Comparison of ENCODE assay signal across 17 cellular contexts in genomic region chr17:4557626-4558310, GRCh38. TPM values are rescaled to one million over a fixed set of nuclear protein-coding genes. Genes with fewer than 3 reads are reported as not detected.
"Had no signal": no experiment of that assay in that cellular context is flagged by ENCODE, and none has a peak within 500 bp of the region (broad histone marks: within the 10 kb centered on the region; RNA-seq: fewer than 3 reads in every experiment).

No MANE protein-coding gene starts in this region.

- ATAC-seq: activated CD4-positive, CD25-positive, alpha-beta regulatory T cell treated with anti-CD3 and anti-CD28 coated beads, Interleukin-2, amount 50 U/mL, for 24 hours; gastroesophageal sphincter; left lobe of liver had no signal

- DNase-seq: activated CD4-positive, alpha-beta T cell treated with anti-CD3 and anti-CD28 coated beads, Interleukin-2, amount 50 U/mL, for 4 hours; activated CD8-positive, alpha-beta memory T cell treated with anti-CD3 and anti-CD28 coated beads, Interleukin-2, amount 50 U/mL, for 4 hours; activated naive CD4-positive, alpha-beta T cell treated with Interleukin-2 at 50 U/mL for 16 hours; endodermal cell; erythroblast; islet precursor cell; stimulated activated CD4-positive, alpha-beta T cell treated with anti-CD3 and anti-CD28 coated beads, Interleukin-15, amount 100 ng/mL, for 24 hours; stimulated activated CD4-positive, alpha-beta T cell treated with anti-CD3 and anti-CD28 coated beads, Interleukin-4, amount 100 ng/mL, for 1 hour; stimulated activated naive CD4-positive, alpha-beta T cell; transverse colon had no signal

- H3K4me3 Mint-ChIP-seq: endodermal cell had no signal

- H3K9me3 ChIP-seq: gastroesophageal sphincter, transverse colon had no signal

- H3K36me3 ChIP-seq: transverse colon had no signal

- H3K4me3 ChIP-seq: gastroesophageal sphincter, transverse colon had no signal

- H3K9me3 Mint-ChIP-seq: endodermal cell had no signal

- H3K27ac ChIP-seq: gastroesophageal sphincter had no signal

- H3K27ac Mint-ChIP-seq: endodermal cell had no signal

- H3K27me3 ChIP-seq: gastroesophageal sphincter, transverse colon had no signal

RNA-seq across cellular contexts. Expression of gene GGT6, which starts 2.6 kb away (rescaled TPM):
- total RNA-seq: astrocyte, dermis microvascular lymphatic vessel endothelial cell, endodermal cell, lung microvascular endothelial cell, skeletal muscle tissue had no signal

RNA-seq across cellular contexts. Expression of gene SMTNL2, which starts 26.6 kb away (rescaled TPM):
- total RNA-seq: dermis microvascular lymphatic vessel endothelial cell, left lobe of liver, lung microvascular endothelial cell had no signal
